3 cellular contexts compared by ENCODE assay signal in the genomic region with DNA sequence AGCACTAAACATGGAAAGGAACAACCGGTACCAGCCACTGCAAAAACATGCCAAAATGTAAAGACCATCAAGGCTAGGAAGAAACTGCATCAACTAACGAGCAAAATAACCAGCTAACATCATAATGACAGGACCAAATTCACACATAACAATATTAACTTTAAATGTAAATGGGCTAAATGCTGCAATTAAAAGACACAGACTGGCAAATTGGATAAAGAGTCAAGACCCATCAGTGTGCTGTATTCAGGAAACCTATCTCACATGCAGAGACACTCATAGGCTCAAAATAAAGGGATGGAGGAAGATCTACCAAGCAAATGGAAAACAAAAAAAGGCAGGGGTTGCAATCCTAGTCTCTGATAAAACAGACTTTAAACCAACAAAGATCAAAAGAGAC. TPM values are rescaled to one million over a fixed set of nuclear protein-coding genes. Genes with fewer than 3 reads are reported as not detected.
"Had no signal": no experiment of that assay in that cellular context is flagged by ENCODE, and none has a peak within 500 bp of the region (broad histone marks: within the 10 kb centered on the region; RNA-seq: fewer than 3 reads in every experiment).

No MANE protein-coding gene starts in this region.

RNA-seq across cellular contexts. Expression of a gene that starts 21.5 kb away (rescaled TPM):
- total RNA-seq: HT1080, IMR-90 had no signal
- polyA plus RNA-seq: IgD-negative memory B cell, IMR-90 had no signal
